1 cellular context compared by ENCODE assay signal in the genomic region with DNA sequence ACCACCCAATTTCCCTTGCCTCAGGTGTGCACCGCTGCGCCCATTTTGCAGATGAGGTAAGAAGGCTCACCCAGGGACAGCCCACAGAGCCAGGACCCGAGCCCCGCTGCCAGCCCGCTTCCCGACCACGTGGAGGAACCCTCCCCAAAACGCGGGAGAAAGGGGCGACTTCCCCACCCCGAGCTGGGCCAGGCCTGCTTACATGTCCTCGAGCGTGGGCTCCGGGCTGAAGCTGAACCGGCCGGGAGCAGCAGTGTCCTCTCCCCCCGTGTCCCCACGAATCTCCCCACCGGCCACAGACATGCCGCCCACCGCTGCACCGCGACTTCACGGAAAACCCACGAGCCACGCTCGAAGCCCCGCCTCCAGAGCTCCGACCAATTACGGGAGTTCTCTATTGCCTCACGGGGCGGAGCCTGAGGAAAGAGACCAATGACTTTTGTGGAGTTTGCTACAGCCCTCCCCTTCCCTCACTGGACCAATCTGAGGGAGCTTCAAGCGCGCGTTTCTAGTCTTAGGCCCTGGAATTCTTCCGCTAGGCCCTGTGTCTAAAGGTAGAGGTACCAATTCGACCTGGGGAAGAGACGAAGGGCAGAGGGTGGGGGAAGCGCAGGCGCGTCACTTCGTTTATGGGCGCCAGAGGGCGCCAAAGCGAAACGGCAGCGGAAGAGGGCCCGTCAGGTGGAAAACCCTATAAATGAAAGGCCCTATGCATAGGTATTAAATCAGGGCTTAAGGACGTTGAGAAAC.
TF ChIP-seq lines count a peak whose summit lies in the region.

A gene (minus strand): TSS at position 353 of the 750 bp plus-strand sequence. CDS start 50 bp downstream, at position 303.

TF ChIP-seq in A549, 52 proteins besides CTCF, POLR2A, EP300 and RAD21 (continued from another document):
- TF ChIP-seq TP53 (CRISPR knock-in tag; IDR thresholded peaks at IDR 0.05) = 0 out of 2 replicates have a peak, but pooled peaks have one; percentile 28
